ENCODE assay signal across 5 cellular contexts in genomic region chr17:40376541-40376940, GRCh38. TPM values are rescaled to one million over a fixed set of nuclear protein-coding genes. Genes with fewer than 3 reads are reported as not detected.
"Had no signal": no experiment of that assay in that cellular context is flagged by ENCODE, and none has a peak within 500 bp of the region (broad histone marks: within the 10 kb centered on the region; RNA-seq: fewer than 3 reads in every experiment).

No MANE protein-coding gene starts in this region.

RNA-seq across cellular contexts. Expression of gene GJD3, which starts 12.0 kb away (rescaled TPM):
- total RNA-seq: activated naive CD4-positive, alpha-beta T cell treated with anti-CD3 and anti-CD28 coated beads, Interleukin-2, amount 50 U/mL, for 72 hours; SJCRH30; T-helper 2 cell treated with Interferon-gamma antibody and Interleukin-4, amounts not matched to agents 100 ng/mL and 5 ng/mL, for 36 hours had no signal
- polyA plus RNA-seq: adrenal gland, SK-N-SH had no signal
